ENCODE assay signal across 10 cellular contexts in the genomic region with DNA sequence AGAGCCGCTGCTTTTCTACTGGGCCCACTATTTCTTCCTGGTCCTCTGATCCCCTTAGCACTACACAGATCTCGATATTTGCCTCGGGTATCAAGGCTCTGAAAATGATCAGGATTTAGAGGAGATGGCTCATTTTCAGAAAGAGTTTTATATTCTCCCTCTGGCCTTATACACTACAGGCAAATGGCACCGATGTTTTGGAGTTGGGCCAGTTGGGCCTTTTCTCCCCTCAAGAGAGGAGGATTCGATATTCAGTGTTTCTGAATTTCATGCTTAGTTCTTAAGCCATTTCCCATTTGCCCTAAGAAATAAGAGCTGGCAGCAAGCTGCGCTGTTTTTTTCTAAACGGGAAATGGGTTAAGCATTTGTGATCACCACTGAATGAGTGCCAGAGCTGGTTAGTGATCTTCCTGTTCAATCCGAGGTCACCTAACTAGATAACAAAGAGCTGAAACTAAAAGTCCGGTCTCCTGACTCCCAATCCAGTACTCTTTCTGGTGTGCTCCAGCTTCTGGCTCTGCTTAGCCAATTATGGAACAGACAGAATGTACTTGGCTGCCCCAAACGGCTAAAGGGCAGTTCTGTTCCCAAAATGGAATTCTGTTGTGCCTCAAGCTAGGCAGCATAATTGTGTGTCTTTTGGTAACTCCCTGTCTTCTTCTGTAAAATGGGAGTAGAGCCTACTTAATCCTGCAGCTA. TPM values are rescaled to one million over a fixed set of nuclear protein-coding genes. Genes with fewer than 3 reads are reported as not detected.
DNase-seq lines count a peak whose midpoint lies in the region; ATAC-seq and TF ChIP-seq lines count a peak whose summit lies in the region.
"Had no signal": no experiment of that assay in that cellular context is flagged by ENCODE, and none has a peak within 500 bp of the region (broad histone marks: within the 10 kb centered on the region; RNA-seq: fewer than 3 reads in every experiment).

No MANE protein-coding gene starts in this region.

- intact Hi-C loops in left cardiac atrium (cut with DNase I) (no loop called here), uterus (cut with DNase I; ENCODE audit: low total_unique reads) (loop anchor here (10.0 kb wide), 1 partner anchor 271 kb away; the partner anchor contains the start of genes ECHDC2 and SCP2), adrenal gland (cut with DNase I) (no loop called here)
- intact Hi-C loops in dendritic cell treated with granulocyte-macrophage colony-stimulating factor and Interleukin-4, amounts not matched to agents 40 ng/mL and 50 ng/mL, for 4 days (cut with micrococcal nuclease): no loop called here

- peak overlapping the region; percentile 92 for H3K27ac Mint-ChIP-seq in dendritic cell treated with granulocyte-macrophage colony-stimulating factor and Interleukin-4, amounts not matched to agents 40 ng/mL and 50 ng/mL, for 4 days
- H3K27ac Mint-ChIP-seq in nephron: peak overlapping the region; percentile 95 to 97 (median 96)

- WGBS in adrenal gland, 4 donors: 76 to 85% (median 80%) methylated on average over 9 to 10 of the region's 10 CpGs

- H3K27ac ChIP-seq in right atrium auricular region: peak overlapping the region; percentile 95 to 98
- H3K27ac ChIP-seq in uterus: peak overlapping the region; percentile 97
- no peak overlapping the region for H3K27ac ChIP-seq in foreskin keratinocyte
- H3K27ac ChIP-seq in adrenal gland: peak overlapping the region in 2 of 5 donors; percentile 4 to 99

- H3K4me1 ChIP-seq in right atrium auricular region (peaks cover 0 to 39% of the 10 kb centered on the region in 2 donors), uterus (peaks cover 0 to 18% of the 10 kb centered on the region in 2 donors), foreskin keratinocyte (peaks cover 14% of the 10 kb centered on the region), adrenal gland (replicated peaks in 1 of 2) (peaks cover 0 to 14% of the 10 kb centered on the region in 2 donors)
- H3K4me1 ChIP-seq: BE2C had no signal

- ATAC-seq in left cardiac atrium (no peak), foreskin keratinocyte (no peak), HG03175 (IDR thresholded peaks at IDR 0.05; ENCODE audit: unreplicated experiment) (no peak)

- H3K36me3 Mint-ChIP-seq in dendritic cell treated with granulocyte-macrophage colony-stimulating factor and Interleukin-4, amounts not matched to agents 40 ng/mL and 50 ng/mL, for 4 days (ENCODE audit: low read depth): peaks cover 15% of the 10 kb centered on the region
- H3K36me3 Mint-ChIP-seq in nephron (ENCODE audit: low read depth): no peaks in the 10 kb centered on the region

- H3K4me3 Mint-ChIP-seq in dendritic cell treated with granulocyte-macrophage colony-stimulating factor and Interleukin-4, amounts not matched to agents 40 ng/mL and 50 ng/mL, for 4 days: no peak overlapping the region
- H3K4me3 Mint-ChIP-seq in nephron: peak overlapping the region; percentile 86 to 90 (median 87)

- H3K4me3 ChIP-seq in right atrium auricular region (no peak overlapping the region), uterus (no peak overlapping the region), adrenal gland (peak overlapping the region in 1 of 4 donors; percentile 90)

- H3K9me3 Mint-ChIP-seq in dendritic cell treated with granulocyte-macrophage colony-stimulating factor and Interleukin-4, amounts not matched to agents 40 ng/mL and 50 ng/mL, for 4 days: no peaks in the 10 kb centered on the region
- H3K9me3 Mint-ChIP-seq in nephron: no peaks in the 10 kb centered on the region

- DNase-seq in right atrium auricular region (ENCODE audit: low spot score) (no peak), left cardiac atrium (no peak), uterus (peak in 1 of 2 donors; percentile 27), foreskin keratinocyte (no peak), adrenal gland (no peak)
- DNase-seq: BE2C, WERI-Rb-1 had no signal

- H3K9me3 ChIP-seq in right atrium auricular region (no peaks in the 10 kb centered on the region), uterus (no peaks in the 10 kb centered on the region), adrenal gland (replicated peaks in 1 of 3) (no peaks in the 10 kb centered on the region)
- H3K9me3 ChIP-seq: BE2C had no signal

- H3K36me3 ChIP-seq in right atrium auricular region: no peaks in the 10 kb centered on the region
- H3K36me3 ChIP-seq in uterus: no peaks in the 10 kb centered on the region
- no peaks in the 10 kb centered on the region for H3K36me3 ChIP-seq in adrenal gland (replicated peaks in 1 of 2)
- H3K36me3 ChIP-seq: BE2C, WERI-Rb-1 had no signal

- TF ChIP-seq POLR2A in uterus (IDR thresholded peaks at IDR 0.05) (no peak), adrenal gland (IDR thresholded peaks at IDR 0.05) (no peak)

- H3K27me3 ChIP-seq in right atrium auricular region (no peaks in the 10 kb centered on the region), uterus (no peaks in the 10 kb centered on the region), foreskin keratinocyte (no peaks in the 10 kb centered on the region), adrenal gland (no peaks in the 10 kb centered on the region)
- H3K27me3 ChIP-seq: BE2C had no signal

- no peaks in the 10 kb centered on the region for H3K27me3 Mint-ChIP-seq in dendritic cell treated with granulocyte-macrophage colony-stimulating factor and Interleukin-4, amounts not matched to agents 40 ng/mL and 50 ng/mL, for 4 days
- H3K27me3 Mint-ChIP-seq in nephron (ENCODE audit: low read depth): peaks cover 3% of the 10 kb centered on the region

- TF ChIP-seq CTCF in right atrium auricular region (IDR thresholded peaks at IDR 0.05): no peak
- TF ChIP-seq CTCF in nephron (IDR thresholded peaks at IDR 0.05; ENCODE audit: unreplicated experiment in 3 of 3): no peak
- TF ChIP-seq CTCF in uterus (IDR thresholded peaks at IDR 0.05): no peak
- TF ChIP-seq CTCF in foreskin keratinocyte (conservative IDR thresholded peaks at IDR 0.05): no peak
- TF ChIP-seq CTCF in adrenal gland (IDR thresholded peaks at IDR 0.05): no peak

- H3K4me1 Mint-ChIP-seq in dendritic cell treated with granulocyte-macrophage colony-stimulating factor and Interleukin-4, amounts not matched to agents 40 ng/mL and 50 ng/mL, for 4 days (ENCODE audit: low read depth): peaks cover 26% of the 10 kb centered on the region
- H3K4me1 Mint-ChIP-seq in nephron: peaks cover 33% of the 10 kb centered on the region

RNA-seq across cellular contexts. Expression of gene CPT2, which starts 1.3 kb away (rescaled TPM):
- total RNA-seq in right atrium auricular region (10 to 100 TPM; 16.0 to 33.6 TPM), left cardiac atrium (10 to 100 TPM; 15.2 to 16.7 TPM), uterus (10 to 100 TPM in 2 of 4 donors, 1 to 10 TPM in 2; 2.4 to 83.3 (median 10.2) TPM), foreskin keratinocyte (15.2 and 15.3 TPM in 2 replicates), adrenal gland (10 to 100 TPM; 35.6 to 61.3 (median 43.1) TPM)
- polyA plus RNA-seq in foreskin keratinocyte (9.5 and 11.0 TPM in 2 replicates), adrenal gland (10 to 100 TPM in 2 of 3 donors, 1 to 10 TPM in 1; 7.8 to 79.5 (median 10.3) TPM)

RNA-seq across cellular contexts. Expression of gene CZIB, which starts 25.1 kb away (rescaled TPM):
- 10 to 100 TPM; 36.8 to 38.2 TPM for total RNA-seq in right atrium auricular region
- 10 to 100 TPM; 42.4 to 53.7 TPM for total RNA-seq in left cardiac atrium
- total RNA-seq in uterus: 10 to 100 TPM; 78.9 to 81.9 (median 80.6) TPM
- 32.6 and 35.6 TPM in 2 replicates for total RNA-seq in foreskin keratinocyte
- 37.2 and 43.3 TPM in 2 replicates for polyA plus RNA-seq in foreskin keratinocyte
- total RNA-seq in adrenal gland: 10 to 100 TPM; 21.2 to 67.4 (median 54.9) TPM
- polyA plus RNA-seq in adrenal gland: 100 to 1,000 TPM in 2 of 3 donors, 10 to 100 TPM in 1; 60.2 to 108 (median 103) TPM

RNA-seq across cellular contexts. Expression of gene MAGOH, which starts 43.0 kb away (rescaled TPM):
- total RNA-seq in right atrium auricular region (10 to 100 TPM; 21.9 to 22.1 TPM), left cardiac atrium (10 to 100 TPM; 26.1 to 26.4 TPM), uterus (10 to 100 TPM; 31.6 to 60.9 (median 45.2) TPM), foreskin keratinocyte (47.4 and 68.3 TPM in 2 replicates), adrenal gland (10 to 100 TPM; 14.5 to 39.6 (median 29.9) TPM)
- polyA plus RNA-seq in foreskin keratinocyte (114 and 133 TPM in 2 replicates), adrenal gland (100 to 1,000 TPM in 1 of 3 donors, 10 to 100 TPM in 2; 87.0 to 119 (median 95.8) TPM)

RNA-seq across cellular contexts. Expression of gene SLC1A7, which starts 52.9 kb away (rescaled TPM):
- total RNA-seq in right atrium auricular region (under 1 TPM; 0.56 to 0.71 TPM), left cardiac atrium (under 1 TPM; 0.31 to 0.85 TPM), uterus (under 1 TPM in 1 of 4 donors, not detected in 3; 0.24 TPM), foreskin keratinocyte (not detected in 2 replicates), adrenal gland (1 to 10 TPM in 1 of 8 donors, under 1 TPM in 1, not detected in 6; 0.17 to 1.6 TPM)
- polyA plus RNA-seq in foreskin keratinocyte (not detected in 2 replicates), adrenal gland (under 1 TPM; 0.05 to 0.30 (median 0.16) TPM)
